ENCODE assay signal across 11 cellular contexts in genomic region chr6:167644404-167645132, GRCh38.
"Had no signal": no experiment of that assay in that cellular context is flagged by ENCODE, and none has a peak within 500 bp of the region (broad histone marks: within the 10 kb centered on the region; RNA-seq: fewer than 3 reads in every experiment).

No MANE protein-coding gene starts in this region.

- H3K9me3 Mint-ChIP-seq: activated CD4-positive, alpha-beta memory T cell treated with anti-CD3 and anti-CD28 coated beads for 36 hours had no signal

- H3K4me3 Mint-ChIP-seq: activated CD4-positive, alpha-beta memory T cell treated with anti-CD3 and anti-CD28 coated beads for 36 hours; activated naive CD8-positive, alpha-beta T cell treated with anti-CD3 and anti-CD28 coated beads for 36 hours had no signal

- H3K27ac ChIP-seq: parathyroid adenoma had no signal

- DNase-seq: activated CD4-positive, alpha-beta memory T cell treated with anti-CD3 and anti-CD28 coated beads for 36 hours; activated CD4-positive, CD25-positive, alpha-beta regulatory T cell treated with anti-CD3 and anti-CD28 coated beads, Interleukin-2, amount 50 U/mL, for 72 hours; activated gamma-delta T cell; activated naive CD8-positive, alpha-beta T cell treated with anti-CD3 and anti-CD28 coated beads for 36 hours; activated T-cell treated with anti-CD3 and anti-CD28 coated beads, Interleukin-2, amount 50 U/mL, for 48 hours; left colon; retina; stimulated activated naive CD4-positive, alpha-beta T cell treated with Interleukin-2 at 50 U/mL for 16 hours; T-helper 2 cell had no signal

- H3K27ac Mint-ChIP-seq: activated CD4-positive, alpha-beta memory T cell treated with anti-CD3 and anti-CD28 coated beads for 36 hours; activated naive CD8-positive, alpha-beta T cell treated with anti-CD3 and anti-CD28 coated beads for 36 hours had no signal

- ATAC-seq: left colon had no signal

- H3K9ac ChIP-seq: parathyroid adenoma had no signal

- H3K4me3 ChIP-seq: smooth muscle cell had no signal

- H3K36me3 Mint-ChIP-seq: activated CD4-positive, alpha-beta memory T cell treated with anti-CD3 and anti-CD28 coated beads for 36 hours; activated naive CD8-positive, alpha-beta T cell treated with anti-CD3 and anti-CD28 coated beads for 36 hours had no signal

- H3K4me1 Mint-ChIP-seq: activated naive CD8-positive, alpha-beta T cell treated with anti-CD3 and anti-CD28 coated beads for 36 hours had no signal

- H3K4me2 ChIP-seq: smooth muscle cell had no signal

- H3K4me1 ChIP-seq: parathyroid adenoma had no signal
